ENCODE assay signal across 8 cellular contexts in the genomic region with DNA sequence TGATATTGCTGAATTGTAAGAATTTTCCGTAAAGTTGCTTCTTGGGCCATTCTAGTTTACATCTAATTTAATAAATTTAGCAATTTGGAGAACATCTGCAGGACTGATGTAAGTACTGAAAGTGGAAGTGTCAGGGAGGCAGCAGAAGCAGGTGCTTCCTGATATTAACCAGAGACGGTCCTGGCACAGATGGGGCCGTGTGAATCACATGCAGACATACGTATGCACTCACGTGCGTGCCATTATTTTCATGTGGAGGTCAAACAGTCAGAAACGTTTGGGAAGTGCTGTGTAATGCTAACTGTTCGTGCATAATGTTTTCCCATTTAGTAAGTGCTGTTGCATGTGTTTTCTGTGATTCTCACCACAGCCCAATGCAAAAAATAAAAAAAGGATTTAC.
DNase-seq lines count a peak whose midpoint lies in the region; ATAC-seq and TF ChIP-seq lines count a peak whose summit lies in the region.

No MANE protein-coding gene starts in this region.

- peak; percentile 44 for DNase-seq in SKM-1 treated with dmso at 0.1 percent for 144 hours (lab: John Stamatoyannopoulos, UW; ENCODE audit: unreplicated experiment)
- DNase-seq in activated naive CD8-positive, alpha-beta T cell treated with anti-CD3 and anti-CD28 coated beads for 36 hours: peak; percentile 68
- DNase-seq in mucosa of gallbladder (ENCODE audit: low spot score): peak; percentile 83
- DNase-seq in foreskin keratinocyte: no peak
- no peak for DNase-seq in ACHN

- H3K27ac ChIP-seq in stomach smooth muscle (ENCODE audit: low read length) (peak overlapping the region; percentile 55), foreskin keratinocyte (no peak overlapping the region)

- in situ Hi-C loops in ACHN (cut with HindIII; ENCODE audit: low pct_ligation_motif_present, low pct_unique_long_range_greater_than_20kb, low sequenced_read_pairs): no loop called here

- H3K4me3 Mint-ChIP-seq in activated naive CD8-positive, alpha-beta T cell treated with anti-CD3 and anti-CD28 coated beads for 36 hours: peak overlapping the region; percentile 60

- H3K9me3 ChIP-seq in stomach smooth muscle (ENCODE audit: control insufficient read depth in 2 of 2, low read length in 2 of 2): no peaks in the 10 kb centered on the region

- H3K27me3 ChIP-seq in stomach smooth muscle (ENCODE audit: control insufficient read depth in 1 of 2, insufficient read depth in 2 of 2, low read length in 2 of 2) (no peaks in the 10 kb centered on the region), foreskin keratinocyte (no peaks in the 10 kb centered on the region)

- H3K4me1 Mint-ChIP-seq in activated naive CD8-positive, alpha-beta T cell treated with anti-CD3 and anti-CD28 coated beads for 36 hours: peaks cover 78% of the 10 kb centered on the region

- peaks cover 26% of the 10 kb centered on the region for H3K36me3 Mint-ChIP-seq in activated naive CD8-positive, alpha-beta T cell treated with anti-CD3 and anti-CD28 coated beads for 36 hours

- H3K4me1 ChIP-seq in stomach smooth muscle (ENCODE audit: control insufficient read depth, insufficient read depth, low read length) (peaks cover 22% of the 10 kb centered on the region), foreskin keratinocyte (no peaks in the 10 kb centered on the region)

- H3K27ac Mint-ChIP-seq in activated naive CD8-positive, alpha-beta T cell treated with anti-CD3 and anti-CD28 coated beads for 36 hours: peak overlapping the region; percentile 86

- no peaks in the 10 kb centered on the region for H3K9me3 Mint-ChIP-seq in activated naive CD8-positive, alpha-beta T cell treated with anti-CD3 and anti-CD28 coated beads for 36 hours

- H3K36me3 ChIP-seq in stomach smooth muscle (ENCODE audit: control insufficient read depth in 2 of 2, insufficient read depth in 2 of 2, low read length in 2 of 2): peaks cover 0 to 2% of the 10 kb centered on the region in 2 donors

- no peak for TF ChIP-seq CTCF in foreskin keratinocyte (conservative IDR thresholded peaks at IDR 0.05)

- H3K4me3 ChIP-seq in stomach smooth muscle (ENCODE audit: low read length in 2 of 2): no peak overlapping the region

- ATAC-seq in GM19035 (IDR thresholded peaks at IDR 0.05; ENCODE audit: unreplicated experiment): peak; percentile 88
- ATAC-seq in HG03103 (IDR thresholded peaks at IDR 0.05; ENCODE audit: low read depth, unreplicated experiment): peak; percentile 90
- no peak for ATAC-seq in foreskin keratinocyte

- H3K27me3 Mint-ChIP-seq in activated naive CD8-positive, alpha-beta T cell treated with anti-CD3 and anti-CD28 coated beads for 36 hours: no peaks in the 10 kb centered on the region

- peak overlapping the region in 1 of 2 donors; percentile 22 for H3K9ac ChIP-seq in stomach smooth muscle (ENCODE audit: low read length in 2 of 2)

Comparison
In these comparisons a context has a peak if more than half of its experiments do, and no peak if none do; other contexts are left out.
1. DNase-seq: peak in SKM-1 treated with dmso at 0.1 percent for 144 hours (single experiment), activated naive CD8-positive, alpha-beta T cell treated with anti-CD3 and anti-CD28 coated beads for 36 hours (single experiment) and mucosa of gallbladder (single experiment); none in foreskin keratinocyte (0 of 2) and ACHN (single experiment).